1 cellular context compared by ENCODE assay signal in the genomic region with DNA sequence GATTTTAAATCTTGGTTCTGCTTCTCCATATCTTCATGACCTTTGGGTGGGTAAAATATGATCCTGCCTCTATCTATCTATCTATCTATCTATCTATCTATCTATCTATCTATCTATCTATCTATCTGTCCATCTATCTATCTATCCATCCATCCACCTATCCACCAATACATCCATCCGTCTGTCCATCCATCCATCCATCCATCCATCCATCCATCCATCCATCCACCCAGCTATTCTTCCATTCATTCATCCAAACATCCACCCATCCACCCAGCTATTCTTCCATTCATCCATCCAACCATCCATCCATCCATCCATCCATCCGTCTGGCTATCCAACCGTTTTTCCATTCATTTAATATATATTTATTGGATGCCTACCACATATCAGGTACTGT.
A peak's percentile ranks its signal among the peaks of the same experiment; 100 is the strongest.
TF ChIP-seq lines count a peak whose summit lies in the region.

No MANE protein-coding gene starts in this region.

TF ChIP-seq in K562, 482 proteins besides CTCF, POLR2A, EP300 and RAD21:
- TF ChIP-seq ZNF561 (CRISPR knock-in tag; conservative IDR thresholded peaks at IDR 0.05) (no peak), SMAD2 (IDR thresholded peaks at IDR 0.05; ENCODE audit: low read depth, low read length) (no peak), BDP1 (IDR thresholded peaks at IDR 0.05; ENCODE audit: insufficient read depth, insufficient read length) (no peak), ZBTB12 (CRISPR knock-in tag; IDR thresholded peaks at IDR 0.05) (no peak), DACH1 (IDR thresholded peaks at IDR 0.05; ENCODE audit: partially characterized antibody) (peak; percentile 94), ZNF431 (CRISPR knock-in tag; IDR thresholded peaks at IDR 0.05) (no peak), KDM2B (CRISPR knock-in tag; IDR thresholded peaks at IDR 0.05) (no peak), ZFX (CRISPR knock-in tag; IDR thresholded peaks at IDR 0.05) (no peak), HNRNPLL (IDR thresholded peaks at IDR 0.05; ENCODE audit: low read depth, low read length, poor library complexity, severe bottlenecking) (peak; percentile 20)
- TF ChIP-seq, protein P1, sequence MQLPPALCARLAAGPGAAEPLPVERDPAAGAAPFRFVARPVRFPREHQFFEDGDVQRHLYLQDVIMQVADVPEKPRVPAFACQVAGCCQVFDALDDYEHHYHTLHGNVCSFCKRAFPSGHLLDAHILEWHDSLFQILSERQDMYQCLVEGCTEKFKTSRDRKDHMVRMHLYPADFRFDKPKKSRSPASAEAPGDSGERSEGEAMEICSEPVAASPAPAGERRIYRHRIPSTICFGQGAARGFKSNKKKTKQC (CRISPR knock-in tag; IDR thresholded peaks at IDR 0.05), result no peak
